7 cellular contexts compared by ENCODE assay signal in the genomic region with DNA sequence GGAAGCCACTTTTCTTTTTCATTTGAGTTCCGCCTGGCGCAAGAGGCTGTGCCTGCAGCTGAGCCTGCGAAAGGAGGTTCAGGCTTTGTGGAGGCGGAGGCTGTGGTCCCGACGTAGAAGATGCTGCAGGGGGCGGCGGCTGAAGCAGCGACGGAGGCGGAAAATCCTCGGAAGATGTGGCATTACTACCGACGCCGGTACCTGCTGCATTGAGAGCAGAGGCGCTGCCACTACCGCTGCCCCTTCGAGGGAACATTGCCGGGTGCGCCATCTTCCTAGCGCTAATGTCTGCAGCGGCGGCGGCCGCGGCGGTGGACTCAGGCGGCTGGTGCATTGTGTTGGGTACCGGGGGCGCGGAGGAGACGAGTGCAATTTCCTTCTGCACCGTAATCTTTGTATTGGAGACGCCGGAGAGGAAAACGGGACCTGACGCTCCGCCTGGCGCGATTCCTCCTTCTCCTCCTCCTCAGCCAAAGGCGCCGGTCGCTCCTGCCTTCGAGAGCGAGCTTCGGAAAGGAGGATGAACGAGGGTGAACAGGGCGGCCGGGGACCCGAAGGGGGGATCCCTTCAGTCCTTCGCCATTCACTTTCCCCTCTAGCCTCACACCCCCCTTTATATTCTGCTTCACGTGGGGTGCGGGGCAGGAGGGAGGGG. TPM values are rescaled to one million over a fixed set of nuclear protein-coding genes. Genes with fewer than 3 reads are reported as not detected.
A peak's percentile ranks its signal among the peaks of the same experiment; 100 is the strongest.
DNase-seq lines count a peak whose midpoint lies in the region; ATAC-seq and TF ChIP-seq lines count a peak whose summit lies in the region.

A gene (minus strand): TSS at position 590 of the 655 bp plus-strand sequence. CDS start 256 bp downstream, at position 334.

- H4K5ac ChIP-seq in mesendoderm (ENCODE audit: low read length) = no peak within 1 kb of the TSS

- no peak within 1 kb of the TSS for H2BK15ac ChIP-seq in mesendoderm (replicated peaks; ENCODE audit: low read depth)

- WGBS in endodermal cell (ENCODE audit: insufficient coverage in 1 of 2, insufficient read length in 1 of 2), 2 experiments = 2% methylated on average over 16 to 49 of the region's 53 CpGs
- no CpG with 5 or more reads among the region's 53 CpGs for WGBS in mesendoderm (ENCODE audit: extremely low coverage, insufficient coverage, low lambda C conversion rate)

- H3K4me3 ChIP-seq in endodermal cell (ENCODE audit: low read length) (peak within 1 kb of the TSS; percentile 87), mesendoderm (ENCODE audit: low read length) (peak within 1 kb of the TSS; percentile 75)

- H3K36me3 ChIP-seq in endodermal cell (ENCODE audit: control insufficient read depth, insufficient read depth, low read length) = peaks cover 8% of the 10 kb centered on the region
- no peaks in the 10 kb centered on the region for H3K36me3 ChIP-seq in mesendoderm (ENCODE audit: control insufficient read depth, insufficient read depth, low read length)

- peak within 1 kb of the TSS; percentile 94 for H3K18ac ChIP-seq in mesendoderm (ENCODE audit: low read length)

- H3K79me1 ChIP-seq in mesendoderm (ENCODE audit: low read length) = peaks cover 15% of the 10 kb centered on the region

- ATAC-seq in GM18858 (IDR thresholded peaks at IDR 0.05; ENCODE audit: unreplicated experiment) = no peak

- H3K27me3 Mint-ChIP-seq in endodermal cell (ENCODE audit: insufficient read depth) = no peaks in the 10 kb centered on the region

- DNase-seq in GM19240 (ENCODE audit: insufficient read length, low spot score) (peak; percentile 4), NCI-H226 (peak; percentile 4), endodermal cell (peak; percentile 81), mesendoderm (peak; percentile 57)
- DNase-seq in activated CD8-positive, alpha-beta memory T cell treated with anti-CD3 and anti-CD28 coated beads, Interleukin-2, amount 50 U/mL, for 48 hours = peak; percentile 76
- peak in 2 of 3 donors; percentile 26 to 33 for DNase-seq in stimulated activated CD4-positive, alpha-beta T cell treated with anti-CD3 and anti-CD28 coated beads, TNF-alpha, amount 100 ng/mL, for 48 hours (ENCODE audit: low read depth in 3 of 3)

- H3K4me1 Mint-ChIP-seq in endodermal cell = peaks cover 57% of the 10 kb centered on the region

- no peak within 1 kb of the TSS for H2BK120ac ChIP-seq in mesendoderm (ENCODE audit: low read depth, low read length)

- peak within 1 kb of the TSS; percentile 76 for H2BK5ac ChIP-seq in mesendoderm (ENCODE audit: low read length)

- H3K9me3 ChIP-seq in endodermal cell (ENCODE audit: control insufficient read depth, low read length) = no peaks in the 10 kb centered on the region

- H3K36me3 Mint-ChIP-seq in endodermal cell (ENCODE audit: low read depth) = peaks cover 28% of the 10 kb centered on the region

- H4K8ac ChIP-seq in mesendoderm (ENCODE audit: low read depth, low read length) = no peak within 1 kb of the TSS

- H3K79me2 ChIP-seq in mesendoderm (ENCODE audit: control insufficient read depth, insufficient read depth, low read length) = peaks cover 27% of the 10 kb centered on the region

- peak within 1 kb of the TSS; percentile 47 for H3K9ac ChIP-seq in endodermal cell (ENCODE audit: extremely low read depth, low read length, poor library complexity, severe bottlenecking)
- H3K9ac ChIP-seq in mesendoderm (ENCODE audit: low read length) = peak within 1 kb of the TSS; percentile 92

- peak within 1 kb of the TSS; percentile 94 for H3K23ac ChIP-seq in mesendoderm (ENCODE audit: low read length)

- H3K4me1 ChIP-seq in endodermal cell (ENCODE audit: control insufficient read depth, insufficient read depth, low read length) (peaks cover 13% of the 10 kb centered on the region), mesendoderm (ENCODE audit: control insufficient read depth, low read depth, low read length) (peaks cover 11% of the 10 kb centered on the region)

- H2AK5ac ChIP-seq in mesendoderm (ENCODE audit: low read length) = no peak within 1 kb of the TSS

- H3K4ac ChIP-seq in mesendoderm (ENCODE audit: low read depth, low read length) = peak within 1 kb of the TSS; percentile 41

- H3K27ac ChIP-seq in endodermal cell (ENCODE audit: low read depth, low read length) (peak within 1 kb of the TSS; percentile 99), mesendoderm (ENCODE audit: low read depth, low read length) (peak within 1 kb of the TSS; percentile 98)

- H3K56ac ChIP-seq in mesendoderm (ENCODE audit: low read length) = peak within 1 kb of the TSS; percentile 95

- H3K9me3 Mint-ChIP-seq in endodermal cell = no peaks in the 10 kb centered on the region

- H3K4me3 Mint-ChIP-seq in endodermal cell = peak within 1 kb of the TSS; percentile 92

- no peaks in the 10 kb centered on the region for H3K27me3 ChIP-seq in endodermal cell (ENCODE audit: control insufficient read depth, insufficient read depth, low read length, poor library complexity, severe bottlenecking)
- H3K27me3 ChIP-seq in mesendoderm (ENCODE audit: insufficient read depth, low read length, poor library complexity) = no peaks in the 10 kb centered on the region

- H3K4me2 ChIP-seq in mesendoderm (ENCODE audit: low read length) = peak within 1 kb of the TSS; percentile 88

- TF ChIP-seq CTCF in endodermal cell (conservative IDR thresholded peaks at IDR 0.05) = no peak

- H3K27ac Mint-ChIP-seq in endodermal cell = peak within 1 kb of the TSS; percentile 87

RNA-seq across cellular contexts. Expression of the gene that starts here (rescaled TPM):
- 100 to 1,000 TPM in 1 of 2 donors, 10 to 100 TPM in 1; 95.9 to 107 TPM for total RNA-seq in endodermal cell
- 104 TPM for polyA plus RNA-seq in endodermal cell (2013, experiment 1 of 2)
- polyA plus RNA-seq in endodermal cell (2013, experiment 2 of 2) = 104 TPM
- 42.9 TPM for polyA plus RNA-seq in mesendoderm (2013, experiment 1 of 2)
- 42.4 TPM for polyA plus RNA-seq in mesendoderm (2013, experiment 2 of 2)

Comparison
In these comparisons a context has a peak if more than half of its experiments do, and no peak if none do; other contexts are left out.
1. DNase-seq: peak in every context shown above with its lines; median percentile 81 in endodermal cell; 76 in activated CD8-positive, alpha-beta memory T cell treated with anti-CD3 and anti-CD28 coated beads, Interleukin-2, amount 50 U/mL, for 48 hours; 57 in mesendoderm; 30 in stimulated activated CD4-positive, alpha-beta T cell treated with anti-CD3 and anti-CD28 coated beads, TNF-alpha, amount 100 ng/mL, for 48 hours; 4 in GM19240; 4 in NCI-H226.